1 cellular context compared by ENCODE assay signal in the genomic region with DNA sequence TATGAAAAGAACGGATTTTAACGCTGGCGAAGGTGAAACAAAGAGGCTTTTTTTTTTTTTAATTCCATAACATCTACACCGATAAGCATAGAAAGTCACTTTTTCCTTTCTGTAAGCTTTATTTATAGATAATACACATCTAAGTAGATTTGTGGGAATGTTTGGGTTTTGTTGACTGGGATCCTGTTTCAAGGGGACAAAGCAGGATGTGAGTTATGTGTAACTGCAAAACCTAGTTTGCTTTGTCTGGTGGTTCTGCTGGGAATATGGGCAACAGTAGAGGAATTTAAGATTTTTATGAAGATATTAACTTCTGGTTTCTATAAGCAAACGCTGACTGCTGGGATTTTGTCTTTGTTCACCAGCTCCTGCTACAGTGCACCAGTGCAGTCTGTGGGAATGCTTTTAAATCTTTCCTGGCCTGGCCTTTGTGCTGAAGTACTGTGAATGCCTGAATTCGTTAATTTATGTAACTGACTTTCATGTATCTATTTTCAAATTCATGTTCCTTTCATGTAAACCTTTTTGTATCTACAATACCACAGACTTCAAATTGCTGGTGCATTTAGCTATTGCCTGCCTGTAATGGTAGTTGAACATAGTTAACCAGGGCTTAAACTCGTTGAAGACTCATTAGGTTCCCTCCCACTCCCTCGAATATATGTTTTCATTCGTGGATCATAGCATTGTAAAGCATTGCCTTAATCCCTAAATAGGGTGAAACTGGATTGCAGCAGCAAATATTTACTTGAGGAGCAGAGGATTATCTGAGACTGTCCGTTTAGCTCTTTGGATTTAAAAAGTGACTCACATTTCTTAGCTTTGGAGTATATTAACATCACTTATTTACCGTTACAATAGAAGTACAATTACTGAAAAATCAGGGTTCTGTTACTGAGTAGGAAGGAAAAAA.
TF ChIP-seq lines count a peak whose summit lies in the region.

No MANE protein-coding gene starts in this region.

TF ChIP-seq in GM23338, 12 proteins besides CTCF, POLR2A, EP300 and RAD21 (continued from another document):
- TF ChIP-seq, protein P1, sequence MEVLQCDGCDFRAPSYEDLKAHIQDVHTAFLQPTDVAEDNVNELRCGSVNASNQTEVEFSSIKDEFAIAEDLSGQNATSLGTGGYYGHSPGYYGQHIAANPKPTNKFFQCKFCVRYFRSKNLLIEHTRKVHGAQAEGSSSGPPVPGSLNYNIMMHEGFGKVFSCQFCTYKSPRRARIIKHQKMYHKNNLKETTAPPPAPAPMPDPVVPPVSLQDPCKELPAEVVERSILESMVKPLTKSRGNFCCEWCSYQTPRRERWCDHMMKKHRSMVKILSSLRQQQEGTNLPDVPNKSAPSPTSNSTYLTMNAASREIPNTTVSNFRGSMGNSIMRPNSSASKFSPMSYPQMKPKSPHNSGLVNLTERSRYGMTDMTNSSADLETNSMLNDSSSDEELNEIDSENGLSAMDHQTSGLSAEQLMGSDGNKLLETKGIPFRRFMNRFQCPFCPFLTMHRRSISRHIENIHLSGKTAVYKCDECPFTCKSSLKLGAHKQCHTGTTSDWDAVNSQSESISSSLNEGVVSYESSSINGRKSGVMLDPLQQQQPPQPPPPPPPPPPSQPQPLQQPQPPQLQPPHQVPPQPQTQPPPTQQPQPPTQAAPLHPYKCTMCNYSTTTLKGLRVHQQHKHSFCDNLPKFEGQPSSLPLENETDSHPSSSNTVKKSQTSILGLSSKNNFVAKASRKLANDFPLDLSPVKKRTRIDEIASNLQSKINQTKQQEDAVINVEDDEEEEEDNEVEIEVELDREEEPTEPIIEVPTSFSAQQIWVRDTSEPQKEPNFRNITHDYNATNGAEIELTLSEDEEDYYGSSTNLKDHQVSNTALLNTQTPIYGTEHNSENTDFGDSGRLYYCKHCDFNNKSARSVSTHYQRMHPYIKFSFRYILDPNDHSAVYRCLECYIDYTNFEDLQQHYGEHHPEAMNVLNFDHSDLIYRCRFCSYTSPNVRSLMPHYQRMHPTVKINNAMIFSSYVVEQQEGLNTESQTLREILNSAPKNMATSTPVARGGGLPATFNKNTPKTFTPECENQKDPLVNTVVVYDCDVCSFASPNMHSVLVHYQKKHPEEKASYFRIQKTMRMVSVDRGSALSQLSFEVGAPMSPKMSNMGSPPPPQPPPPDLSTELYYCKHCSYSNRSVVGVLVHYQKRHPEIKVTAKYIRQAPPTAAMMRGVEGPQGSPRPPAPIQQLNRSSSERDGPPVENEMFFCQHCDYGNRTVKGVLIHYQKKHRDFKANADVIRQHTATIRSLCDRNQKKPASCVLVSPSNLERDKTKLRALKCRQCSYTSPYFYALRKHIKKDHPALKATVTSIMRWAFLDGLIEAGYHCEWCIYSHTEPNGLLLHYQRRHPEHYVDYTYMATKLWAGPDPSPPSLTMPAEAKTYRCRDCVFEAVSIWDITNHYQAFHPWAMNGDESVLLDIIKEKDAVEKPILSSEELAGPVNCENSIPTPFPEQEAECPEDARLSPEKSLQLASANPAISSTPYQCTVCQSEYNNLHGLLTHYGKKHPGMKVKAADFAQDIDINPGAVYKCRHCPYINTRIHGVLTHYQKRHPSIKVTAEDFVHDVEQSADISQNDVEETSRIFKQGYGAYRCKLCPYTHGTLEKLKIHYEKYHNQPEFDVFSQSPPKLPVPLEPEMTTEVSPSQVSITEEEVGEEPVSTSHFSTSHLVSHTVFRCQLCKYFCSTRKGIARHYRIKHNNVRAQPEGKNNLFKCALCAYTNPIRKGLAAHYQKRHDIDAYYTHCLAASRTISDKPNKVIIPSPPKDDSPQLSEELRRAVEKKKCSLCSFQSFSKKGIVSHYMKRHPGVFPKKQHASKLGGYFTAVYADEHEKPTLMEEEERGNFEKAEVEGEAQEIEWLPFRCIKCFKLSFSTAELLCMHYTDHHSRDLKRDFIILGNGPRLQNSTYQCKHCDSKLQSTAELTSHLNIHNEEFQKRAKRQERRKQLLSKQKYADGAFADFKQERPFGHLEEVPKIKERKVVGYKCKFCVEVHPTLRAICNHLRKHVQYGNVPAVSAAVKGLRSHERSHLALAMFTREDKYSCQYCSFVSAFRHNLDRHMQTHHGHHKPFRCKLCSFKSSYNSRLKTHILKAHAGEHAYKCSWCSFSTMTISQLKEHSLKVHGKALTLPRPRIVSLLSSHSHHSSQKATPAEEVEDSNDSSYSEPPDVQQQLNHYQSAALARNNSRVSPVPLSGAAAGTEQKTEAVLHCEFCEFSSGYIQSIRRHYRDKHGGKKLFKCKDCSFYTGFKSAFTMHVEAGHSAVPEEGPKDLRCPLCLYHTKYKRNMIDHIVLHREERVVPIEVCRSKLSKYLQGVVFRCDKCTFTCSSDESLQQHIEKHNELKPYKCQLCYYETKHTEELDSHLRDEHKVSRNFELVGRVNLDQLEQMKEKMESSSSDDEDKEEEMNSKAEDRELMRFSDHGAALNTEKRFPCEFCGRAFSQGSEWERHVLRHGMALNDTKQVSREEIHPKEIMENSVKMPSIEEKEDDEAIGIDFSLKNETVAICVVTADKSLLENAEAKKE (CRISPR knock-in tag; IDR thresholded peaks at IDR 0.05): no peak
- TF ChIP-seq EZH2phosphoT487 (IDR thresholded peaks at IDR 0.05; ENCODE audit: unreplicated experiment) (no peak), EZH2 (IDR thresholded peaks at IDR 0.05; ENCODE audit: low read depth, unreplicated experiment) (no peak)
